ENCODE assay signal across 1 cellular context in genomic region chr22:31206896-31207687, GRCh38.
TF ChIP-seq lines count a peak whose summit lies in the region.

No MANE protein-coding gene starts in this region.

TF ChIP-seq in WTC11, 78 proteins besides CTCF, POLR2A, EP300 and RAD21 (continued from another document):
- TF ChIP-seq, protein P1, sequence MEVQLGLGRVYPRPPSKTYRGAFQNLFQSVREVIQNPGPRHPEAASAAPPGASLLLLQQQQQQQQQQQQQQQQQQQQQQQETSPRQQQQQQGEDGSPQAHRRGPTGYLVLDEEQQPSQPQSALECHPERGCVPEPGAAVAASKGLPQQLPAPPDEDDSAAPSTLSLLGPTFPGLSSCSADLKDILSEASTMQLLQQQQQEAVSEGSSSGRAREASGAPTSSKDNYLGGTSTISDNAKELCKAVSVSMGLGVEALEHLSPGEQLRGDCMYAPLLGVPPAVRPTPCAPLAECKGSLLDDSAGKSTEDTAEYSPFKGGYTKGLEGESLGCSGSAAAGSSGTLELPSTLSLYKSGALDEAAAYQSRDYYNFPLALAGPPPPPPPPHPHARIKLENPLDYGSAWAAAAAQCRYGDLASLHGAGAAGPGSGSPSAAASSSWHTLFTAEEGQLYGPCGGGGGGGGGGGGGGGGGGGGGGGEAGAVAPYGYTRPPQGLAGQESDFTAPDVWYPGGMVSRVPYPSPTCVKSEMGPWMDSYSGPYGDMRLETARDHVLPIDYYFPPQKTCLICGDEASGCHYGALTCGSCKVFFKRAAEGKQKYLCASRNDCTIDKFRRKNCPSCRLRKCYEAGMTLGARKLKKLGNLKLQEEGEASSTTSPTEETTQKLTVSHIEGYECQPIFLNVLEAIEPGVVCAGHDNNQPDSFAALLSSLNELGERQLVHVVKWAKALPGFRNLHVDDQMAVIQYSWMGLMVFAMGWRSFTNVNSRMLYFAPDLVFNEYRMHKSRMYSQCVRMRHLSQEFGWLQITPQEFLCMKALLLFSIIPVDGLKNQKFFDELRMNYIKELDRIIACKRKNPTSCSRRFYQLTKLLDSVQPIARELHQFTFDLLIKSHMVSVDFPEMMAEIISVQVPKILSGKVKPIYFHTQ (CRISPR knock-in tag; IDR thresholded peaks at IDR 0.05) = no peak
- no peak for TF ChIP-seq ZNF263 (CRISPR knock-in tag; IDR thresholded peaks at IDR 0.05; ENCODE audit: low read depth)
- TF ChIP-seq ZNF512 (CRISPR knock-in tag; IDR thresholded peaks at IDR 0.05; ENCODE audit: borderline replicate concordance) = no peak
- no peak for TF ChIP-seq SP1 (CRISPR knock-in tag; conservative IDR thresholded peaks at IDR 0.05)
- TF ChIP-seq, protein P2, sequence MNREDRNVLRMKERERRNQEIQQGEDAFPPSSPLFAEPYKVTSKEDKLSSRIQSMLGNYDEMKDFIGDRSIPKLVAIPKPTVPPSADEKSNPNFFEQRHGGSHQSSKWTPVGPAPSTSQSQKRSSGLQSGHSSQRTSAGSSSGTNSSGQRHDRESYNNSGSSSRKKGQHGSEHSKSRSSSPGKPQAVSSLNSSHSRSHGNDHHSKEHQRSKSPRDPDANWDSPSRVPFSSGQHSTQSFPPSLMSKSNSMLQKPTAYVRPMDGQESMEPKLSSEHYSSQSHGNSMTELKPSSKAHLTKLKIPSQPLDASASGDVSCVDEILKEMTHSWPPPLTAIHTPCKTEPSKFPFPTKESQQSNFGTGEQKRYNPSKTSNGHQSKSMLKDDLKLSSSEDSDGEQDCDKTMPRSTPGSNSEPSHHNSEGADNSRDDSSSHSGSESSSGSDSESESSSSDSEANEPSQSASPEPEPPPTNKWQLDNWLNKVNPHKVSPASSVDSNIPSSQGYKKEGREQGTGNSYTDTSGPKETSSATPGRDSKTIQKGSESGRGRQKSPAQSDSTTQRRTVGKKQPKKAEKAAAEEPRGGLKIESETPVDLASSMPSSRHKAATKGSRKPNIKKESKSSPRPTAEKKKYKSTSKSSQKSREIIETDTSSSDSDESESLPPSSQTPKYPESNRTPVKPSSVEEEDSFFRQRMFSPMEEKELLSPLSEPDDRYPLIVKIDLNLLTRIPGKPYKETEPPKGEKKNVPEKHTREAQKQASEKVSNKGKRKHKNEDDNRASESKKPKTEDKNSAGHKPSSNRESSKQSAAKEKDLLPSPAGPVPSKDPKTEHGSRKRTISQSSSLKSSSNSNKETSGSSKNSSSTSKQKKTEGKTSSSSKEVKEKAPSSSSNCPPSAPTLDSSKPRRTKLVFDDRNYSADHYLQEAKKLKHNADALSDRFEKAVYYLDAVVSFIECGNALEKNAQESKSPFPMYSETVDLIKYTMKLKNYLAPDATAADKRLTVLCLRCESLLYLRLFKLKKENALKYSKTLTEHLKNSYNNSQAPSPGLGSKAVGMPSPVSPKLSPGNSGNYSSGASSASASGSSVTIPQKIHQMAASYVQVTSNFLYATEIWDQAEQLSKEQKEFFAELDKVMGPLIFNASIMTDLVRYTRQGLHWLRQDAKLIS (CRISPR knock-in tag; IDR thresholded peaks at IDR 0.05; ENCODE audit: borderline replicate concordance) = no peak
- TF ChIP-seq, protein P3, sequence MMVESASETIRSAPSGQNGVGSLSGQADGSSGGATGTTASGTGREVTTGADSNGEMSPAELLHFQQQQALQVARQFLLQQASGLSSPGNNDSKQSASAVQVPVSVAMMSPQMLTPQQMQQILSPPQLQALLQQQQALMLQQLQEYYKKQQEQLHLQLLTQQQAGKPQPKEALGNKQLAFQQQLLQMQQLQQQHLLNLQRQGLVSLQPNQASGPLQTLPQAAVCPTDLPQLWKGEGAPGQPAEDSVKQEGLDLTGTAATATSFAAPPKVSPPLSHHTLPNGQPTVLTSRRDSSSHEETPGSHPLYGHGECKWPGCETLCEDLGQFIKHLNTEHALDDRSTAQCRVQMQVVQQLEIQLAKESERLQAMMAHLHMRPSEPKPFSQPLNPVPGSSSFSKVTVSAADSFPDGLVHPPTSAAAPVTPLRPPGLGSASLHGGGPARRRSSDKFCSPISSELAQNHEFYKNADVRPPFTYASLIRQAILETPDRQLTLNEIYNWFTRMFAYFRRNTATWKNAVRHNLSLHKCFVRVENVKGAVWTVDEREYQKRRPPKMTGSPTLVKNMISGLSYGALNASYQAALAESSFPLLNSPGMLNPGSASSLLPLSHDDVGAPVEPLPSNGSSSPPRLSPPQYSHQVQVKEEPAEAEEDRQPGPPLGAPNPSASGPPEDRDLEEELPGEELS (CRISPR knock-in tag; IDR thresholded peaks at IDR 0.05) = no peak
- no peak for TF ChIP-seq ZBTB21 (CRISPR knock-in tag; IDR thresholded peaks at IDR 0.05; ENCODE audit: borderline replicate concordance)
- no peak for TF ChIP-seq ETV6 (CRISPR knock-in tag; IDR thresholded peaks at IDR 0.05)
- no peak for TF ChIP-seq TEAD4 (CRISPR knock-in tag; IDR thresholded peaks at IDR 0.05)
- TF ChIP-seq, protein P4, sequence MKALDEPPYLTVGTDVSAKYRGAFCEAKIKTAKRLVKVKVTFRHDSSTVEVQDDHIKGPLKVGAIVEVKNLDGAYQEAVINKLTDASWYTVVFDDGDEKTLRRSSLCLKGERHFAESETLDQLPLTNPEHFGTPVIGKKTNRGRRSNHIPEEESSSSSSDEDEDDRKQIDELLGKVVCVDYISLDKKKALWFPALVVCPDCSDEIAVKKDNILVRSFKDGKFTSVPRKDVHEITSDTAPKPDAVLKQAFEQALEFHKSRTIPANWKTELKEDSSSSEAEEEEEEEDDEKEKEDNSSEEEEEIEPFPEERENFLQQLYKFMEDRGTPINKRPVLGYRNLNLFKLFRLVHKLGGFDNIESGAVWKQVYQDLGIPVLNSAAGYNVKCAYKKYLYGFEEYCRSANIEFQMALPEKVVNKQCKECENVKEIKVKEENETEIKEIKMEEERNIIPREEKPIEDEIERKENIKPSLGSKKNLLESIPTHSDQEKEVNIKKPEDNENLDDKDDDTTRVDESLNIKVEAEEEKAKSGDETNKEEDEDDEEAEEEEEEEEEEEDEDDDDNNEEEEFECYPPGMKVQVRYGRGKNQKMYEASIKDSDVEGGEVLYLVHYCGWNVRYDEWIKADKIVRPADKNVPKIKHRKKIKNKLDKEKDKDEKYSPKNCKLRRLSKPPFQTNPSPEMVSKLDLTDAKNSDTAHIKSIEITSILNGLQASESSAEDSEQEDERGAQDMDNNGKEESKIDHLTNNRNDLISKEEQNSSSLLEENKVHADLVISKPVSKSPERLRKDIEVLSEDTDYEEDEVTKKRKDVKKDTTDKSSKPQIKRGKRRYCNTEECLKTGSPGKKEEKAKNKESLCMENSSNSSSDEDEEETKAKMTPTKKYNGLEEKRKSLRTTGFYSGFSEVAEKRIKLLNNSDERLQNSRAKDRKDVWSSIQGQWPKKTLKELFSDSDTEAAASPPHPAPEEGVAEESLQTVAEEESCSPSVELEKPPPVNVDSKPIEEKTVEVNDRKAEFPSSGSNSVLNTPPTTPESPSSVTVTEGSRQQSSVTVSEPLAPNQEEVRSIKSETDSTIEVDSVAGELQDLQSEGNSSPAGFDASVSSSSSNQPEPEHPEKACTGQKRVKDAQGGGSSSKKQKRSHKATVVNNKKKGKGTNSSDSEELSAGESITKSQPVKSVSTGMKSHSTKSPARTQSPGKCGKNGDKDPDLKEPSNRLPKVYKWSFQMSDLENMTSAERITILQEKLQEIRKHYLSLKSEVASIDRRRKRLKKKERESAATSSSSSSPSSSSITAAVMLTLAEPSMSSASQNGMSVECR (CRISPR knock-in tag; IDR thresholded peaks at IDR 0.05; ENCODE audit: borderline replicate concordance) = no peak
